ENCODE assay signal across 13 cellular contexts in the genomic region with DNA sequence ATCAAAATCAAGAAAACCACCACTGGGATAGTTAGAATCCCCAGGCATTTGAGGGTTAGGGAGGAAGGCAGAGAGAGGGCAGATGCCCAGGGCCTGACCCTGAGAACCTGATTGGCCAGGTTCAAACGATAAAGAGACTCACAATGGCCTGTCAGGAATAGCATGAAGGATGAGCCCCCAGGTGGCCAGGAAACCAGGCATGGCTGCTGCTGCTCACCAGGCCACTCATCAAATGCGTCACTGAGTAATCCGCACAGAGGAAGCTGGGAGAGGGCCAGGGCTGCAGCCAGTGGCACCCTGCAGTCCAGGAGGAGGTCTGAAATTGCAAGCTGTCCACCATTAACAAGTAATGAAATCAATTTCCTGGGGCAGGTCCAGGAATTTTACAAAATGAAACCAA.
DNase-seq lines count a peak whose midpoint lies in the region; TF ChIP-seq lines count a peak whose summit lies in the region.
"Had no signal": no experiment of that assay in that cellular context is flagged by ENCODE, and none has a peak within 500 bp of the region (broad histone marks: within the 10 kb centered on the region; RNA-seq: fewer than 3 reads in every experiment).

No MANE protein-coding gene starts in this region.

- H3K79me2 ChIP-seq in SK-N-SH (ENCODE audit: insufficient read depth), result no peaks in the 10 kb centered on the region

- H3F3A ChIP-seq in SK-N-SH (replicated peaks; ENCODE audit: insufficient read depth), result no peaks in the 10 kb centered on the region

- no peaks in the 10 kb centered on the region for H4K20me1 ChIP-seq in SK-N-SH (ENCODE audit: insufficient read depth)

- no peaks in the 10 kb centered on the region for H3K27me3 ChIP-seq in BE2C
- H3K27me3 ChIP-seq in HUES48 (ENCODE audit: control insufficient read depth, insufficient read depth, low read length), result no peaks in the 10 kb centered on the region
- no peaks in the 10 kb centered on the region for H3K27me3 ChIP-seq in SK-N-SH (ENCODE audit: insufficient read depth)
- H3K27me3 ChIP-seq: gastrocnemius medialis had no signal

- H3K36me3 Mint-ChIP-seq in glutamatergic neuron (ENCODE audit: unreplicated experiment), result no peaks in the 10 kb centered on the region

- no peaks in the 10 kb centered on the region for H3K27me3 Mint-ChIP-seq in glutamatergic neuron (ENCODE audit: unreplicated experiment)

- POLR2A ChIA-PET in SK-N-SH (lab: Yijun Ruan, JAX), result interaction anchor here (0.7 to 0.8 kb wide), 2 partner anchors 53 to 111 kb away, joined by 3 read pairs; a partner anchor contains a TSS

- WGBS in SK-N-SH (ENCODE audit: low lambda C conversion rate), result 39% methylated on average over 3 of the region's 3 CpGs

- CTCF ChIA-PET in SK-N-SH (lab: Yijun Ruan, JAX), result interaction anchor here (1.1 to 2.2 kb wide), 4 partner anchors 18 to 596 kb away, joined by 3 to 7 read pairs (median 4); no protein-coding TSS in a partner anchor

- H3K27ac Mint-ChIP-seq in glutamatergic neuron (ENCODE audit: unreplicated experiment), result no peak overlapping the region

- H3K4me1 ChIP-seq in BE2C, result peaks cover 22% of the 10 kb centered on the region
- peaks cover 17% of the 10 kb centered on the region for H3K4me1 ChIP-seq in HUES48 (ENCODE audit: control insufficient read depth, insufficient read depth, low read length)
- H3K4me1 ChIP-seq in SK-N-SH (ENCODE audit: control insufficient read depth in 1 of 2, insufficient read depth in 2 of 2, low read depth in 1 of 2, low read length in 1 of 2), result peaks cover 15 to 36% of the 10 kb centered on the region in 2 experiments; a peak in 3 of 4 replicates
- H3K4me1 ChIP-seq: gastrocnemius medialis, psoas muscle had no signal

- H2AFZ ChIP-seq in SK-N-SH (ENCODE audit: low read depth), result no peak overlapping the region

- H3K27ac ChIP-seq in HUES48 (ENCODE audit: low read depth, low read length), result peak overlapping the region; percentile 42
- peak overlapping the region in 1 of 2 experiments; percentile 93; a peak in 2 of 4 replicates for H3K27ac ChIP-seq in SK-N-SH (ENCODE audit: low read depth in 2 of 2, low read length in 1 of 2)
- H3K27ac ChIP-seq: gastrocnemius medialis, psoas muscle, RWPE1 had no signal

- DNase-seq in BE2C, result peak; percentile 84
- peak; percentile 77 for DNase-seq in SK-N-SH
- DNase-seq in glutamatergic neuron, result peak; percentile 54
- no peak for DNase-seq in activated gamma-delta T cell treated with Interleukin-2 at 50 U/mL for 16 hours
- no peak for DNase-seq in MV-4-11 (lab: John Stamatoyannopoulos, UW)
- DNase-seq in D341Med (ENCODE audit: low spot score), result no peak
- DNase-seq in dedifferentiated amniotic fluid mesenchymal stem cell (ENCODE audit: extremely low spot score), result no peak
- DNase-seq: gastrocnemius medialis; NCI-H1436; psoas muscle; stimulated activated CD4-positive, alpha-beta T cell treated with anti-CD3 and anti-CD28 coated beads, Interleukin-4, amount 100 ng/mL, for 4 hours had no signal

- H3K9me3 Mint-ChIP-seq in glutamatergic neuron (ENCODE audit: unreplicated experiment), result peaks cover under 1% of the 10 kb centered on the region

- no peak; the same call in 1 of the 2 replicates for TF ChIP-seq CTCF in BE2C (IDR thresholded peaks at IDR 0.05; ENCODE audit: low read depth, low read length)
- no peak for TF ChIP-seq CTCF in SK-N-SH (IDR thresholded peaks at IDR 0.05)
- no peak for TF ChIP-seq CTCF in glutamatergic neuron (IDR thresholded peaks at IDR 0.05; ENCODE audit: partially characterized antibody, unreplicated experiment)

- H3K4me1 Mint-ChIP-seq in glutamatergic neuron (ENCODE audit: low read depth, unreplicated experiment), result peaks cover 8% of the 10 kb centered on the region

- H3K4me3 ChIP-seq in BE2C (ENCODE audit: low read depth, low read length) (no peak overlapping the region), HUES48 (ENCODE audit: low read depth, low read length) (no peak overlapping the region), SK-N-SH (ENCODE audit: low read depth in 2 of 2, low read length in 1 of 2) (no peak overlapping the region)
- H3K4me3 ChIP-seq: gastrocnemius medialis, psoas muscle had no signal

- peak in 1 of 2 experiments; percentile 70; a peak in 1 of 4 replicates for TF ChIP-seq EP300 in SK-N-SH (IDR thresholded peaks at IDR 0.05; ENCODE audit: borderline replicate concordance in 1 of 2, low read depth in 1 of 2, low read length in 1 of 2)

- peak; percentile 20 for TF ChIP-seq RAD21 in SK-N-SH (IDR thresholded peaks at IDR 0.05; ENCODE audit: low read length)

- no peaks in the 10 kb centered on the region for H3K9me2 ChIP-seq in SK-N-SH

- H3K36me3 ChIP-seq in BE2C (no peaks in the 10 kb centered on the region), HUES48 (ENCODE audit: control insufficient read depth, insufficient read depth, low read length) (no peaks in the 10 kb centered on the region), SK-N-SH (replicated peaks in 1 of 2; ENCODE audit: control insufficient read depth in 1 of 2, insufficient read depth in 2 of 2, low read length in 1 of 2) (peaks cover 0 to 13% of the 10 kb centered on the region in 2 experiments)
- H3K36me3 ChIP-seq: gastrocnemius medialis had no signal

- H3K4me2 ChIP-seq in SK-N-SH, result no peak overlapping the region

- no peak overlapping the region for H3K4me3 Mint-ChIP-seq in glutamatergic neuron (ENCODE audit: unreplicated experiment)

- H3K9me3 ChIP-seq in BE2C (no peaks in the 10 kb centered on the region), HUES48 (ENCODE audit: control insufficient read depth, insufficient read depth, low read length) (no peaks in the 10 kb centered on the region), SK-N-SH (no peaks in the 10 kb centered on the region)
- H3K9me3 ChIP-seq: gastrocnemius medialis, psoas muscle had no signal

- no peak overlapping the region for H3K9ac ChIP-seq in HUES48 (ENCODE audit: low read depth, low read length)
- H3K9ac ChIP-seq in SK-N-SH, result no peak overlapping the region

TF ChIP-seq in SK-N-SH, 30 proteins besides CTCF, POLR2A, EP300 and RAD21 (continues in another document):
- TF ChIP-seq, protein P1, sequence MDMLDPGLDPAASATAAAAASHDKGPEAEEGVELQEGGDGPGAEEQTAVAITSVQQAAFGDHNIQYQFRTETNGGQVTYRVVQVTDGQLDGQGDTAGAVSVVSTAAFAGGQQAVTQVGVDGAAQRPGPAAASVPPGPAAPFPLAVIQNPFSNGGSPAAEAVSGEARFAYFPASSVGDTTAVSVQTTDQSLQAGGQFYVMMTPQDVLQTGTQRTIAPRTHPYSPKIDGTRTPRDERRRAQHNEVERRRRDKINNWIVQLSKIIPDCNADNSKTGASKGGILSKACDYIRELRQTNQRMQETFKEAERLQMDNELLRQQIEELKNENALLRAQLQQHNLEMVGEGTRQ (IDR thresholded peaks at IDR 0.05; ENCODE audit: borderline replicate concordance, low read depth, low read length), result no peak
- TF ChIP-seq, protein P2, sequence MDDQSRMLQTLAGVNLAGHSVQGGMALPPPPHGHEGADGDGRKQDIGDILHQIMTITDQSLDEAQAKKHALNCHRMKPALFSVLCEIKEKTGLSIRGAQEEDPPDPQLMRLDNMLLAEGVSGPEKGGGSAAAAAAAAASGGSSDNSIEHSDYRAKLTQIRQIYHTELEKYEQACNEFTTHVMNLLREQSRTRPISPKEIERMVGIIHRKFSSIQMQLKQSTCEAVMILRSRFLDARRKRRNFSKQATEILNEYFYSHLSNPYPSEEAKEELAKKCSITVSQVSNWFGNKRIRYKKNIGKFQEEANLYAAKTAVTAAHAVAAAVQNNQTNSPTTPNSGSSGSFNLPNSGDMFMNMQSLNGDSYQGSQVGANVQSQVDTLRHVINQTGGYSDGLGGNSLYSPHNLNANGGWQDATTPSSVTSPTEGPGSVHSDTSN (IDR thresholded peaks at IDR 0.05), result peak; percentile 71
- TF ChIP-seq RXRA (IDR thresholded peaks at IDR 0.05; ENCODE audit: borderline replicate concordance, low read depth) (no peak), TEAD4 (IDR thresholded peaks at IDR 0.05; ENCODE audit: borderline replicate concordance, insufficient read depth) (no peak), NFIC (IDR thresholded peaks at IDR 0.05; ENCODE audit: borderline replicate concordance) (0 out of 2 replicates have a peak, but pooled peaks have one; percentile 13), MXI1 (IDR thresholded peaks at IDR 0.05; ENCODE audit: low read depth, low read length) (peak; percentile 71; the same call in 1 of the 2 replicates), GABPA (IDR thresholded peaks at IDR 0.05; ENCODE audit: low read depth) (no peak), ELF1 (IDR thresholded peaks at IDR 0.05) (no peak), EZH2phosphoT487 (IDR thresholded peaks at IDR 0.05; ENCODE audit: borderline replicate concordance, low read depth) (no peak), YY1 (IDR thresholded peaks at IDR 0.05; ENCODE audit: low read depth) (0 out of 2 replicates have a peak, but pooled peaks have one; percentile 22)
- TF ChIP-seq, protein P3, sequence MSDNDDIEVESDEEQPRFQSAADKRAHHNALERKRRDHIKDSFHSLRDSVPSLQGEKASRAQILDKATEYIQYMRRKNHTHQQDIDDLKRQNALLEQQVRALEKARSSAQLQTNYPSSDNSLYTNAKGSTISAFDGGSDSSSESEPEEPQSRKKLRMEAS (IDR thresholded peaks at IDR 0.05; ENCODE audit: low read depth), result no peak
- TF ChIP-seq, protein P4, sequence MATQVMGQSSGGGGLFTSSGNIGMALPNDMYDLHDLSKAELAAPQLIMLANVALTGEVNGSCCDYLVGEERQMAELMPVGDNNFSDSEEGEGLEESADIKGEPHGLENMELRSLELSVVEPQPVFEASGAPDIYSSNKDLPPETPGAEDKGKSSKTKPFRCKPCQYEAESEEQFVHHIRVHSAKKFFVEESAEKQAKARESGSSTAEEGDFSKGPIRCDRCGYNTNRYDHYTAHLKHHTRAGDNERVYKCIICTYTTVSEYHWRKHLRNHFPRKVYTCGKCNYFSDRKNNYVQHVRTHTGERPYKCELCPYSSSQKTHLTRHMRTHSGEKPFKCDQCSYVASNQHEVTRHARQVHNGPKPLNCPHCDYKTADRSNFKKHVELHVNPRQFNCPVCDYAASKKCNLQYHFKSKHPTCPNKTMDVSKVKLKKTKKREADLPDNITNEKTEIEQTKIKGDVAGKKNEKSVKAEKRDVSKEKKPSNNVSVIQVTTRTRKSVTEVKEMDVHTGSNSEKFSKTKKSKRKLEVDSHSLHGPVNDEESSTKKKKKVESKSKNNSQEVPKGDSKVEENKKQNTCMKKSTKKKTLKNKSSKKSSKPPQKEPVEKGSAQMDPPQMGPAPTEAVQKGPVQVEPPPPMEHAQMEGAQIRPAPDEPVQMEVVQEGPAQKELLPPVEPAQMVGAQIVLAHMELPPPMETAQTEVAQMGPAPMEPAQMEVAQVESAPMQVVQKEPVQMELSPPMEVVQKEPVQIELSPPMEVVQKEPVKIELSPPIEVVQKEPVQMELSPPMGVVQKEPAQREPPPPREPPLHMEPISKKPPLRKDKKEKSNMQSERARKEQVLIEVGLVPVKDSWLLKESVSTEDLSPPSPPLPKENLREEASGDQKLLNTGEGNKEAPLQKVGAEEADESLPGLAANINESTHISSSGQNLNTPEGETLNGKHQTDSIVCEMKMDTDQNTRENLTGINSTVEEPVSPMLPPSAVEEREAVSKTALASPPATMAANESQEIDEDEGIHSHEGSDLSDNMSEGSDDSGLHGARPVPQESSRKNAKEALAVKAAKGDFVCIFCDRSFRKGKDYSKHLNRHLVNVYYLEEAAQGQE (IDR thresholded peaks at IDR 0.05; ENCODE audit: low read depth, low read length), result no peak

Comparison
In these comparisons a context has a peak if more than half of its experiments do, and no peak if none do; other contexts are left out.
1. DNase-seq: peak in BE2C (single experiment), SK-N-SH (single experiment) and glutamatergic neuron (single experiment); none in activated gamma-delta T cell treated with Interleukin-2 at 50 U/mL for 16 hours (single experiment), MV-4-11 (single experiment), D341Med (single experiment) and dedifferentiated amniotic fluid mesenchymal stem cell (single experiment).